Comparison of ENCODE assay signal across 18 cellular contexts in the genomic region with DNA sequence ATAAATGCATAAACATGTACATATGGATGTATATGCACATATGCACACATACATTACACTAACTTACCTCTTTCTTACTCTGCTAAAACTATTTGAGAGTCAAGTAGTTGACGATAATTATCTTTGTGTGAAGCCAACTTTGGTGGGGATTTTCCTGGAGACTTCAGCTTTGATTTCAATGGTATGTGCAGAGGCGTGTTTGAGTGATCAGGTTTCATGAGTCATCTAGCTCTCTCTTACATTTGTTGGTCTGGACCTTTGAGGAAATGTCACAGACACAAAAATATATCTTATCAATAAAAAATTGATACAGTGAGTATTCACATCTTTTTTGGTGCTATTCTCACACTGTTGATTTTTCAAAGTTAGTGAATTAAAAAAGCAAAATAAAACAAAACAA.
DNase-seq lines count a peak whose midpoint lies in the region; ATAC-seq lines count a peak whose summit lies in the region.
"Had no signal": no experiment of that assay in that cellular context is flagged by ENCODE, and none has a peak within 500 bp of the region (broad histone marks: within the 10 kb centered on the region; RNA-seq: fewer than 3 reads in every experiment).

No MANE protein-coding gene starts in this region.

- H3K4me3 ChIP-seq in SJCRH30, result no peak overlapping the region
- H3K4me3 ChIP-seq: esophagus squamous epithelium, tibial artery had no signal

- peaks cover 18% of the 10 kb centered on the region for H3K4me1 ChIP-seq in SJCRH30
- H3K4me1 ChIP-seq: esophagus squamous epithelium, tibial artery had no signal

- no peaks in the 10 kb centered on the region for H3K36me3 ChIP-seq in SJCRH30
- H3K36me3 ChIP-seq: esophagus squamous epithelium, tibial artery had no signal

- no peaks in the 10 kb centered on the region for H3K27me3 ChIP-seq in SJCRH30
- H3K27me3 ChIP-seq: esophagus squamous epithelium, tibial artery had no signal

- peak; percentile 20 for DNase-seq in NCI-H82 (lab: John Stamatoyannopoulos, UW)
- no peak for DNase-seq in NCI-H82 treated with DMSO at 0.1 percent for 48 hours (lab: John Stamatoyannopoulos, UW; ENCODE audit: unreplicated experiment)
- peak; percentile 15 to 57 for DNase-seq in SJCRH30
- peak; percentile 73 for DNase-seq in fibroblast of peridontal ligament (ENCODE audit: extremely low read depth)
- DNase-seq in smooth muscle cell of the brain vasculature (ENCODE audit: low read depth, low spot score), result peak; percentile 15
- no peak for DNase-seq in GF-D8 (lab: John Stamatoyannopoulos, UW)
- no peak for DNase-seq in Right ventricle myocardium superior
- DNase-seq: activated CD4-positive, alpha-beta T cell treated with anti-CD3 and anti-CD28 coated beads, Interleukin-2, amount 50 U/mL, for 4 hours; central memory CD4-positive, alpha-beta T cell; esophagus squamous epithelium; naive thymus-derived CD8-positive, alpha-beta T cell; NCI-H2029 treated with DMSO at 0.1 percent for 48 hours; small intestine; T-helper 2 cell; tibial artery had no signal

- intact Hi-C loops in Right ventricle myocardium superior (cut with DNase I), result no loop called here

- no peaks in the 10 kb centered on the region for H3K9me3 ChIP-seq in SJCRH30 (replicated peaks)
- H3K9me3 ChIP-seq: tibial artery had no signal

- peak overlapping the region; percentile 6; the same call in 1 of the 2 replicates for H3K27ac ChIP-seq in SJCRH30
- H3K27ac ChIP-seq: 22Rv1, esophagus squamous epithelium, tibial artery had no signal

- ATAC-seq in GM18519 (IDR thresholded peaks at IDR 0.05; ENCODE audit: low FRiP score, unreplicated experiment) (no peak), Right ventricle myocardium superior (ENCODE audit: poor library complexity) (no peak)
- ATAC-seq: activated T-helper 17 cell treated with anti-CD3 and anti-CD28 coated beads, Interleukin-2, amount 50 U/mL, for 72 hours; naive thymus-derived CD8-positive, alpha-beta T cell had no signal

Comparison
In these comparisons a context has a peak if more than half of its experiments do, and no peak if none do; other contexts are left out.
1. DNase-seq: peak in NCI-H82 (single experiment), SJCRH30 (2 of 2), fibroblast of peridontal ligament (single experiment) and smooth muscle cell of the brain vasculature (single experiment); none in NCI-H82 treated with DMSO at 0.1 percent for 48 hours (single experiment), GF-D8 (single experiment) and Right ventricle myocardium superior (single experiment).